In genomic region chr5:50340757-50341156, GRCh38 we compare ENCODE assay signal across 8 cellular contexts.
"Had no signal": no experiment of that assay in that cellular context is flagged by ENCODE, and none has a peak within 500 bp of the region (broad histone marks: within the 10 kb centered on the region; RNA-seq: fewer than 3 reads in every experiment).

No MANE protein-coding gene starts in this region.

- DNase-seq: H9, HCEC 1CT, IMR-90, KG1 had no signal

- FAIRE-seq: H1, H54, K562 had no signal

- ATAC-seq: GM23338, K562 had no signal
